ENCODE assay signal across 15 cellular contexts in genomic region chr2:215654177-215654850, GRCh38.
A peak's percentile ranks its signal among the peaks of the same experiment; 100 is the strongest.
DNase-seq lines count a peak whose midpoint lies in the region; ATAC-seq and TF ChIP-seq lines count a peak whose summit lies in the region.
"Had no signal": no experiment of that assay in that cellular context is flagged by ENCODE, and none has a peak within 500 bp of the region (broad histone marks: within the 10 kb centered on the region; RNA-seq: fewer than 3 reads in every experiment).

No MANE protein-coding gene starts in this region.

- H4K20me1 ChIP-seq in IMR-90 (ENCODE audit: insufficient read depth, low read length) (no peaks in the 10 kb centered on the region), osteoblast (ENCODE audit: insufficient read depth, low read length) (no peaks in the 10 kb centered on the region), OCI-LY7 (ENCODE audit: insufficient read depth, low read length) (no peaks in the 10 kb centered on the region)
- H4K20me1 ChIP-seq: BLaER1 had no signal

- peak overlapping the region; percentile 43; the same call in 1 of the 2 replicates for H2BK120ac ChIP-seq in IMR-90 (ENCODE audit: low read depth, low read length)

- DNase-seq in AG04450 (ENCODE audit: low read depth, low spot score) (peak; percentile 26), IMR-90 (peak; percentile 76), fibroblast of gingiva (ENCODE audit: low read depth) (peak; percentile 75), osteoblast (ENCODE audit: insufficient read length, low spot score, missing footprints) (no peak), OCI-LY7 (ENCODE audit: low spot score) (no peak), amygdala (lab: John Stamatoyannopoulos, UW) (no peak)
- DNase-seq: hypothalamus; NCI-H1436; stimulated activated naive B cell treated with anti-CD40 and anti-IgM and Interleukin-4, amounts not matched to agents 10 μg/mL and 1 μg/mL and 100 μg/mL, for 72 hours had no signal

- 0 out of 2 replicates have a peak overlapping the region, but pooled peaks have one; percentile 46 for H3K4ac ChIP-seq in IMR-90 (ENCODE audit: low read depth, low read length)

- H3K27ac ChIP-seq in AG04450 (ENCODE audit: low read depth, low read length) (no peak overlapping the region), IMR-90 (ENCODE audit: insufficient read depth, low read length) (peak overlapping the region; percentile 55; the same call in 1 of the 2 replicates), osteoblast (ENCODE audit: low read depth, low read length) (peak overlapping the region; percentile 80), OCI-LY7 (ENCODE audit: low read depth, low read length, poor library complexity, severe bottlenecking) (no peak overlapping the region)
- H3K27ac ChIP-seq: BLaER1, KMS-11 had no signal

- TF ChIP-seq RAD21 in IMR-90 (IDR thresholded peaks at IDR 0.05; ENCODE audit: low read length), result no peak

- H3K4me2 ChIP-seq in IMR-90 (ENCODE audit: low read depth, low read length), result 0 out of 2 replicates have a peak overlapping the region, but pooled peaks have one; percentile 20
- peak overlapping the region; percentile 51 for H3K4me2 ChIP-seq in osteoblast (ENCODE audit: insufficient read depth, low read length)
- H3K4me2 ChIP-seq in OCI-LY7 (ENCODE audit: low read length), result no peak overlapping the region
- H3K4me2 ChIP-seq: BLaER1, KMS-11 had no signal

- H3K4me3 ChIP-seq in AG04450 (ENCODE audit: low read depth, low read length) (no peak overlapping the region), IMR-90 (ENCODE audit: insufficient read depth, low read depth, low read length) (no peak overlapping the region), osteoblast (ENCODE audit: insufficient read depth, low read length) (no peak overlapping the region), OCI-LY7 (ENCODE audit: low read depth, low read length, poor library complexity, severe bottlenecking) (no peak overlapping the region)
- H3K4me3 ChIP-seq: BLaER1, HAP-1 had no signal

- H4K8ac ChIP-seq in IMR-90 (ENCODE audit: low read depth in 2 of 2, low read length in 2 of 2), result peak overlapping the region in 1 of 2 experiments; percentile 71; a peak in 1 of 4 replicates

- no CpG with 5 or more reads among the region's 7 CpGs for WGBS in IMR-90 (ENCODE audit: extremely low coverage in 2 of 2, insufficient read length in 1 of 2), 2 experiments

- peaks cover 4% of the 10 kb centered on the region; the same call in 1 of the 2 replicates for H3K9me1 ChIP-seq in IMR-90 (ENCODE audit: insufficient read depth, low read length)

- dilution Hi-C loops in IMR-90 (cut with HindIII; ENCODE audit: low sequenced_read_pairs, unreplicated experiment), result no loop called here

- H3K79me2 ChIP-seq in osteoblast (ENCODE audit: insufficient read depth, low read length), result no peaks in the 10 kb centered on the region
- no peaks in the 10 kb centered on the region for H3K79me2 ChIP-seq in OCI-LY7 (ENCODE audit: insufficient read depth, low read depth, low read length)

- ATAC-seq in IMR-90 (ENCODE audit: low read depth) (no peak), HG03432 (IDR thresholded peaks at IDR 0.05; ENCODE audit: unreplicated experiment) (no peak)
- no peak for ATAC-seq in stimulated activated memory B cell treated with anti-CD40 and anti-IgM and Interleukin-4, amounts not matched to agents 10 μg/mL and 1 μg/mL and 100 μg/mL, for 72 hours
- ATAC-seq: stimulated activated naive B cell treated with anti-CD40 and anti-IgM and Interleukin-4, amounts not matched to agents 10 μg/mL and 1 μg/mL and 100 μg/mL, for 72 hours had no signal

- no peak overlapping the region for H3K4me3 Mint-ChIP-seq in stimulated activated memory B cell treated with anti-CD40 and anti-IgM and Interleukin-4, amounts not matched to agents 10 μg/mL and 1 μg/mL and 100 μg/mL, for 72 hours
- H3K4me3 Mint-ChIP-seq: neural crest cell; stimulated activated naive B cell treated with anti-CD40 and anti-IgM and Interleukin-4, amounts not matched to agents 10 μg/mL and 1 μg/mL and 100 μg/mL, for 72 hours had no signal

- H3K79me1 ChIP-seq in IMR-90 (ENCODE audit: low read depth in 1 of 2, low read length in 2 of 2), result 0 out of 4 replicates have a peak, but pooled peaks cover 0 to 1% of the 10 kb centered on the region in 2 experiments

- no peak overlapping the region for H2AK5ac ChIP-seq in IMR-90 (ENCODE audit: low read depth, low read length)

- H2AK9ac ChIP-seq in IMR-90 (replicated peaks; ENCODE audit: low read depth, low read length, poor library complexity), result no peak overlapping the region

- CTCF ChIA-PET in AG04450 (lab: Charles Lee), result interaction anchor here (1.1 to 1.3 kb wide), 2 partner anchors 10 to 384 kb away, joined by 3 to 4 read pairs; no protein-coding TSS in a partner anchor
- CTCF ChIA-PET in IMR-90 (lab: Yijun Ruan, JAX), result interaction anchor here (0.6 kb wide), 1 partner anchor 267 kb away, joined by 3 read pairs; no protein-coding TSS in a partner anchor
- CTCF ChIA-PET in OCI-LY7 (lab: Charles Lee; ENCODE audit: unreplicated experiment), result no interaction called here

- peak overlapping the region; percentile 65 for H3K14ac ChIP-seq in IMR-90 (replicated peaks; ENCODE audit: low read depth, low read length)

- H3K9me3 ChIP-seq in AG04450 (ENCODE audit: control insufficient read depth, insufficient read depth, low read length), result peaks cover 3% of the 10 kb centered on the region; the same call in 1 of the 2 replicates
- no peaks in the 10 kb centered on the region for H3K9me3 ChIP-seq in IMR-90 (ENCODE audit: control insufficient read depth, insufficient read depth, low read length)
- H3K9me3 ChIP-seq in osteoblast (ENCODE audit: low read depth, low read length), result no peaks in the 10 kb centered on the region
- H3K9me3 ChIP-seq in OCI-LY7 (ENCODE audit: low read length), result no peaks in the 10 kb centered on the region
- H3K9me3 ChIP-seq: BLaER1, HAP-1 had no signal

- peaks cover 12% of the 10 kb centered on the region for H3K27me3 Mint-ChIP-seq in stimulated activated memory B cell treated with anti-CD40 and anti-IgM and Interleukin-4, amounts not matched to agents 10 μg/mL and 1 μg/mL and 100 μg/mL, for 72 hours

- peak overlapping the region; percentile 51; the same call in 2 of the 3 replicates for H2BK15ac ChIP-seq in IMR-90 (ENCODE audit: low read depth, low read length)

- H3K27me3 ChIP-seq in AG04450 (ENCODE audit: control insufficient read depth, insufficient read depth, low read length) (no peaks in the 10 kb centered on the region), IMR-90 (ENCODE audit: control insufficient read depth, insufficient read depth, low read length) (no peaks in the 10 kb centered on the region), osteoblast (ENCODE audit: insufficient read depth, low read length) (no peaks in the 10 kb centered on the region)
- H3K27me3 ChIP-seq: BLaER1 had no signal

- H3K18ac ChIP-seq in IMR-90 (ENCODE audit: low read depth, low read length), result peak overlapping the region; percentile 89; the same call in 1 of the 2 replicates

- no peaks in the 10 kb centered on the region for H3K9me2 ChIP-seq in OCI-LY7 (ENCODE audit: insufficient read depth, low read length)

- H3K4me1 Mint-ChIP-seq in stimulated activated memory B cell treated with anti-CD40 and anti-IgM and Interleukin-4, amounts not matched to agents 10 μg/mL and 1 μg/mL and 100 μg/mL, for 72 hours, result no peaks in the 10 kb centered on the region
- H3K4me1 Mint-ChIP-seq: neural crest cell; stimulated activated naive B cell treated with anti-CD40 and anti-IgM and Interleukin-4, amounts not matched to agents 10 μg/mL and 1 μg/mL and 100 μg/mL, for 72 hours had no signal

- no peak for TF ChIP-seq POLR2A in IMR-90 (IDR thresholded peaks at IDR 0.05; ENCODE audit: low read depth, low read length)

- no peak overlapping the region for H3K23ac ChIP-seq in IMR-90 (ENCODE audit: low read depth, low read length)

- H3K4me1 ChIP-seq in IMR-90 (ENCODE audit: control insufficient read depth, insufficient read depth, low read length) (peaks cover 12% of the 10 kb centered on the region), osteoblast (ENCODE audit: insufficient read depth, low read length) (peaks cover 55% of the 10 kb centered on the region), OCI-LY7 (ENCODE audit: insufficient read depth, low read length, poor library complexity, severe bottlenecking) (no peaks in the 10 kb centered on the region)
- H3K4me1 ChIP-seq: BLaER1, HAP-1 had no signal

- in situ Hi-C loops in IMR-90 (cut with MboI; ENCODE audit: low sequenced_read_pairs), result no loop called here

- no peak overlapping the region for H3K56ac ChIP-seq in IMR-90 (ENCODE audit: extremely low read depth, insufficient read depth, low read length)

- H3K9ac ChIP-seq in IMR-90 (ENCODE audit: low read depth, low read length), result no peak overlapping the region
- H3K9ac ChIP-seq: BLaER1, KMS-11 had no signal

- H3K27ac Mint-ChIP-seq in stimulated activated memory B cell treated with anti-CD40 and anti-IgM and Interleukin-4, amounts not matched to agents 10 μg/mL and 1 μg/mL and 100 μg/mL, for 72 hours, result no peak overlapping the region
- H3K27ac Mint-ChIP-seq: stimulated activated naive B cell treated with anti-CD40 and anti-IgM and Interleukin-4, amounts not matched to agents 10 μg/mL and 1 μg/mL and 100 μg/mL, for 72 hours had no signal

- no peaks in the 10 kb centered on the region for H3K36me3 Mint-ChIP-seq in stimulated activated memory B cell treated with anti-CD40 and anti-IgM and Interleukin-4, amounts not matched to agents 10 μg/mL and 1 μg/mL and 100 μg/mL, for 72 hours
- H3K36me3 Mint-ChIP-seq: stimulated activated naive B cell treated with anti-CD40 and anti-IgM and Interleukin-4, amounts not matched to agents 10 μg/mL and 1 μg/mL and 100 μg/mL, for 72 hours had no signal

- peak overlapping the region; percentile 4 for H2BK5ac ChIP-seq in IMR-90 (ENCODE audit: low read depth, low read length, poor library complexity, severe bottlenecking)

- H3K9me3 Mint-ChIP-seq in stimulated activated memory B cell treated with anti-CD40 and anti-IgM and Interleukin-4, amounts not matched to agents 10 μg/mL and 1 μg/mL and 100 μg/mL, for 72 hours, result peaks cover 3% of the 10 kb centered on the region
- H3K9me3 Mint-ChIP-seq: stimulated activated naive B cell treated with anti-CD40 and anti-IgM and Interleukin-4, amounts not matched to agents 10 μg/mL and 1 μg/mL and 100 μg/mL, for 72 hours had no signal

- peak overlapping the region; percentile 50; the same call in 1 of the 2 replicates for H4K91ac ChIP-seq in IMR-90 (ENCODE audit: insufficient read depth, low read depth, low read length)

- peak overlapping the region; percentile 85 for H4K5ac ChIP-seq in IMR-90 (ENCODE audit: low read depth, low read length)

- no peak overlapping the region for H2AFZ ChIP-seq in IMR-90 (replicated peaks; ENCODE audit: low read length, poor library complexity)
- H2AFZ ChIP-seq in osteoblast (ENCODE audit: low read length), result no peak overlapping the region
- no peak overlapping the region for H2AFZ ChIP-seq in OCI-LY7 (ENCODE audit: low read length)

- intact Hi-C loops in IMR-90 (cut with micrococcal nuclease) (no loop called here), OCI-LY7 (cut with micrococcal nuclease; ENCODE audit: unreplicated experiment) (no loop called here)

- BruUV-seq in IMR-90 (replicated peaks; lab: Mats Ljungman, UMichigan) (no TSS peak), OCI-LY7 (replicated peaks; lab: Mats Ljungman, UMichigan) (no TSS peak)

- H3K36me3 ChIP-seq in IMR-90 (ENCODE audit: control insufficient read depth, insufficient read depth, low read length), result no peaks in the 10 kb centered on the region
- no peaks in the 10 kb centered on the region for H3K36me3 ChIP-seq in osteoblast (ENCODE audit: insufficient read depth, low read length)
- no peaks in the 10 kb centered on the region for H3K36me3 ChIP-seq in OCI-LY7 (ENCODE audit: insufficient read depth, low read length)
- H3K36me3 ChIP-seq: BLaER1, HAP-1 had no signal

- POLR2A ChIA-PET in AG04450 (lab: Yijun Ruan, JAX), result interaction anchor here (0.6 to 0.9 kb wide), 3 partner anchors 39 to 223 kb away, joined by 3 to 7 read pairs (median 4); no protein-coding TSS in a partner anchor
- POLR2A ChIA-PET in IMR-90 (lab: Charles Lee; ENCODE audit: unreplicated experiment), result no interaction called here
- POLR2A ChIA-PET in OCI-LY7 (lab: Charles Lee), result interaction anchor here (0.6 kb wide), 1 partner anchor 526 kb away, joined by 3 read pairs; no protein-coding TSS in a partner anchor

- H2BK20ac ChIP-seq in IMR-90 (ENCODE audit: low read depth, low read length), result peak overlapping the region; percentile 69; the same call in 1 of the 2 replicates

- TF ChIP-seq CTCF in AG04450 (IDR thresholded peaks at IDR 0.05; ENCODE audit: low read depth, low read length) (no peak), IMR-90 (conservative IDR thresholded peaks at IDR 0.05; ENCODE audit: low read depth, low read length) (no peak), osteoblast (IDR thresholded peaks at IDR 0.05; ENCODE audit: extremely low read depth, low read depth, low read length) (no peak), OCI-LY7 (conservative IDR thresholded peaks at IDR 0.05; ENCODE audit: low read length) (no peak)

Comparison
In these comparisons a context has a peak if more than half of its experiments do, and no peak if none do; other contexts are left out.
1. DNase-seq: peak in AG04450 (single experiment), IMR-90 (single experiment) and fibroblast of gingiva (single experiment); none in osteoblast (single experiment), OCI-LY7 (single experiment) and amygdala (0 of 56).
2. H3K27ac ChIP-seq: peak in IMR-90 (single experiment) and osteoblast (single experiment); none in AG04450 (single experiment) and OCI-LY7 (single experiment).